Comparison of ENCODE assay signal across 17 cellular contexts in genomic region chr5:18699681-18700080, GRCh38.
DNase-seq lines count a peak whose midpoint lies in the region; ATAC-seq, FAIRE-seq and TF ChIP-seq lines count a peak whose summit lies in the region.
"Had no signal": no experiment of that assay in that cellular context is flagged by ENCODE, and none has a peak within 500 bp of the region (broad histone marks: within the 10 kb centered on the region; RNA-seq: fewer than 3 reads in every experiment).

No MANE protein-coding gene starts in this region.

- no peaks in the 10 kb centered on the region for H3K27me3 Mint-ChIP-seq in stimulated activated naive B cell treated with anti-CD40 and anti-IgM and Interleukin-4, amounts not matched to agents 10 μg/mL and 1 μg/mL and 100 μg/mL, for 72 hours

- peak overlapping the region; percentile 25 for H3K27ac Mint-ChIP-seq in stimulated activated naive B cell treated with anti-CD40 and anti-IgM and Interleukin-4, amounts not matched to agents 10 μg/mL and 1 μg/mL and 100 μg/mL, for 72 hours

- no peaks in the 10 kb centered on the region for H3K36me3 Mint-ChIP-seq in stimulated activated naive B cell treated with anti-CD40 and anti-IgM and Interleukin-4, amounts not matched to agents 10 μg/mL and 1 μg/mL and 100 μg/mL, for 72 hours
- H3K36me3 Mint-ChIP-seq: CD14-positive monocyte had no signal

- peaks cover 18 to 20% of the 10 kb centered on the region in 2 donors for H3K4me1 Mint-ChIP-seq in stimulated activated naive B cell treated with anti-CD40 and anti-IgM and Interleukin-4, amounts not matched to agents 10 μg/mL and 1 μg/mL and 100 μg/mL, for 72 hours

- no peak for TF ChIP-seq POLR2A in GM12891 (IDR thresholded peaks at IDR 0.05; ENCODE audit: low read depth, low read length)

- peak; percentile 45 for FAIRE-seq in GM12891 (lab: Jason Lieb, UNC)
- FAIRE-seq: H1, HTR-8/SVneo had no signal

- no peak overlapping the region for H3K4me3 Mint-ChIP-seq in stimulated activated naive B cell treated with anti-CD40 and anti-IgM and Interleukin-4, amounts not matched to agents 10 μg/mL and 1 μg/mL and 100 μg/mL, for 72 hours
- H3K4me3 Mint-ChIP-seq: CD14-positive monocyte had no signal

- DNase-seq in GM12891 (ENCODE audit: insufficient read length, low spot score): no peak
- peak; percentile 0 for DNase-seq in LHCN-M2 (ENCODE audit: low read depth)
- DNase-seq in cerebellum (ENCODE audit: low spot score): peak; percentile 30
- no peak for DNase-seq in stimulated activated naive B cell treated with anti-CD40 and anti-IgM and Interleukin-4, amounts not matched to agents 10 μg/mL and 1 μg/mL and 100 μg/mL, for 72 hours
- DNase-seq: GF-D8, NCI-H1694, NCI-H2081 treated with DMSO at 0.1 percent for 48 hours, NCI-H2171 treated with DMSO at 0.1 percent for 48 hours, NCI-H526, PC-3, SHP77 had no signal

- ATAC-seq in stimulated activated naive B cell treated with anti-CD40 and anti-IgM and Interleukin-4, amounts not matched to agents 10 μg/mL and 1 μg/mL and 100 μg/mL, for 72 hours (replicated peaks): no peak
- ATAC-seq in HG02884 (IDR thresholded peaks at IDR 0.05; ENCODE audit: unreplicated experiment) (no peak), HG02938 (IDR thresholded peaks at IDR 0.05; ENCODE audit: unreplicated experiment) (no peak), HG03045 (IDR thresholded peaks at IDR 0.05; ENCODE audit: unreplicated experiment) (no peak)
- ATAC-seq: PC-3 had no signal

- peaks cover 2 to 3% of the 10 kb centered on the region in 2 donors for H3K9me3 Mint-ChIP-seq in stimulated activated naive B cell treated with anti-CD40 and anti-IgM and Interleukin-4, amounts not matched to agents 10 μg/mL and 1 μg/mL and 100 μg/mL, for 72 hours
- H3K9me3 Mint-ChIP-seq: CD14-positive monocyte had no signal

TF ChIP-seq in GM12891, 5 proteins besides CTCF, POLR2A, EP300 and RAD21:
- no peak for TF ChIP-seq TAF1 (IDR thresholded peaks at IDR 0.05; ENCODE audit: low read depth, low read length)
- TF ChIP-seq SPI1 (IDR thresholded peaks at IDR 0.05; ENCODE audit: low read depth, low read length): no peak
- TF ChIP-seq POU2F2 (IDR thresholded peaks at IDR 0.05; ENCODE audit: low read depth, low read length): no peak
- TF ChIP-seq PAX5 (IDR thresholded peaks at IDR 0.05; ENCODE audit: insufficient read depth, low read length, severe bottlenecking): no peak
- TF ChIP-seq POLR2AphosphoS5 (IDR thresholded peaks at IDR 0.05; ENCODE audit: low read depth, low read length): no peak

Comparison
In these comparisons a context has a peak if more than half of its experiments do, and no peak if none do; other contexts are left out.
1. DNase-seq: peak in LHCN-M2 (single experiment) and cerebellum (single experiment); none in GM12891 (single experiment) and stimulated activated naive B cell treated with anti-CD40 and anti-IgM and Interleukin-4, amounts not matched to agents 10 μg/mL and 1 μg/mL and 100 μg/mL, for 72 hours (single experiment).